In the genomic region with DNA sequence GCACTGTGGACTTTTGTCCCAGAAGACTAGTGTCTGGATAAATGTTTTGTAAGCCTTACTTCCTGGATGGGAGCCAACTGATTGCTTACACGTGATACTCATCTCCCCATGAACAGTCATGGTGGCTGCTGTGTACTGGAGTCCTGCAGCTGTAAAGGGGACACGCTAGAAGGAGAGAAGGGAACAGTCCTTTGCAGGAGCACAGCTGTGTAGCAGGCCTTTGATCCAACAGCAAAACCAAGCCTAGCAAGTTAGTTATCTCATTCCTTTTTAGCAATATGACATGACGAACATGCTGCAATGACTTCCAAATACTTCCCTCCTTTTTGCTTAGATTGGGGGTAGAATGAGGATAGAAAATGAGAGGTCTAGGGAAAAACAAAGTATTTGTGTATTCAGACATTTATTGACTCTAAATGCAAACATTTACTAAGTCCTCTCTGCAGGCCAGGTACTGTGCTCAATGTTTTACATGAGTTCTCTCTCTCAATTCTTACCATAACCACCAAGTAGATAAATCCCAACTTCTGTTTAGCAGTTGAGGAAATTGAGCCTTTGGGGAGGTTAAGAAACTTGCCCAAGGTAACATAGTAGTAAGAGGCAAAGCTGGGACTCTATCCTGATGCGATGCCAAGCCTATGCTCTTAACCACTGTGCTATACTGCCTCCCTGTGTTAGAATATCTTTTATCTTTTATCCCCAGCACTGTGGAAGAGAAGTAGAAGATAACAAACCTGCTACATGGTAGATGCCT, we compare ENCODE assay signal across 9 cellular contexts. TPM values are rescaled to one million over a fixed set of nuclear protein-coding genes. Genes with fewer than 3 reads are reported as not detected.
DNase-seq lines count a peak whose midpoint lies in the region; ATAC-seq and TF ChIP-seq lines count a peak whose summit lies in the region.
"Had no signal": no experiment of that assay in that cellular context is flagged by ENCODE, and none has a peak within 500 bp of the region (broad histone marks: within the 10 kb centered on the region; RNA-seq: fewer than 3 reads in every experiment).

No MANE protein-coding gene starts in this region.

- no peaks in the 10 kb centered on the region for H3K36me3 ChIP-seq in neural progenitor cell

- no peaks in the 10 kb centered on the region for H3K79me2 ChIP-seq in neural progenitor cell (ENCODE audit: low read depth)

- TF ChIP-seq CTCF in neural progenitor cell (IDR thresholded peaks at IDR 0.05), result peak; percentile 35

- H4K20me1 ChIP-seq in neural progenitor cell (ENCODE audit: low read depth), result no peaks in the 10 kb centered on the region

- no peaks in the 10 kb centered on the region for H3K27me3 Mint-ChIP-seq in neural progenitor cell (ENCODE audit: insufficient read depth, low read depth)
- H3K27me3 Mint-ChIP-seq: CD4-positive, CD25-positive, alpha-beta regulatory T cell had no signal

- H3F3A ChIP-seq in neural progenitor cell (ENCODE audit: low read depth), result no peaks in the 10 kb centered on the region

- H3K9me3 ChIP-seq in neural progenitor cell (ENCODE audit: low read depth), result no peaks in the 10 kb centered on the region

- peaks cover 11% of the 10 kb centered on the region for H3K4me1 Mint-ChIP-seq in neural progenitor cell

- DNase-seq in NCI-H1694 treated with DMSO at 0.1 percent for 48 hours (lab: John Stamatoyannopoulos, UW) (peak; percentile 30), NCI-H1694 (lab: John Stamatoyannopoulos, UW) (no peak), RPMI7951 (ENCODE audit: low read depth) (peak; percentile 76), neural progenitor cell (ENCODE audit: low spot score) (peak; percentile 27), KG1 (lab: John Stamatoyannopoulos, UW) (no peak)
- DNase-seq in Jurkat, Clone E6-1 (ENCODE audit: low read depth, low spot score), result peak; percentile 60

- no peaks in the 10 kb centered on the region for H3K9me3 Mint-ChIP-seq in neural progenitor cell

- no peak overlapping the region for H3K27ac Mint-ChIP-seq in neural progenitor cell

- no peak overlapping the region for H3K27ac ChIP-seq in neural progenitor cell

- H3K9ac ChIP-seq in neural progenitor cell, result no peak overlapping the region

- H3K4me3 ChIP-seq in Jurkat, Clone E6-1 (ENCODE audit: low read length), result no peak overlapping the region
- H3K4me3 ChIP-seq in neural progenitor cell, result no peak overlapping the region

- no peak overlapping the region for H3K4me3 Mint-ChIP-seq in neural progenitor cell
- H3K4me3 Mint-ChIP-seq: CD4-positive, CD25-positive, alpha-beta regulatory T cell had no signal

- H3K36me3 Mint-ChIP-seq in neural progenitor cell, result no peaks in the 10 kb centered on the region
- H3K36me3 Mint-ChIP-seq: CD4-positive, CD25-positive, alpha-beta regulatory T cell had no signal

- no peaks in the 10 kb centered on the region for H3K27me3 ChIP-seq in neural progenitor cell

- no peak overlapping the region for H3K4me2 ChIP-seq in neural progenitor cell

- no peaks in the 10 kb centered on the region for H3K4me1 ChIP-seq in neural progenitor cell

- ATAC-seq in esophagus mucosa, result peak; percentile 92
- ATAC-seq in HG02623 (IDR thresholded peaks at IDR 0.05; ENCODE audit: unreplicated experiment), result no peak

- H2AFZ ChIP-seq in neural progenitor cell (replicated peaks), result peak overlapping the region; percentile 59

RNA-seq across cellular contexts. Expression of gene CD28, which starts 55.4 kb away (rescaled TPM):
- polyA plus RNA-seq in Jurkat, Clone E6-1 (2012; ENCODE audit: insufficient read depth, insufficient read length), result 6.0 TPM
- not detected in 2 replicates for total RNA-seq in RPMI7951 (2014; rRNA removed; shearing (Covaris generic))
- 0.28 TPM for total RNA-seq in esophagus mucosa
- not detected in 2 replicates for total RNA-seq in neural progenitor cell (ENCODE audit: low replicate concordance)

Comparison
In these comparisons a context has a peak if more than half of its experiments do, and no peak if none do; other contexts are left out.
1. DNase-seq: peak in NCI-H1694 treated with DMSO at 0.1 percent for 48 hours (single experiment), Jurkat, Clone E6-1 (single experiment), RPMI7951 (single experiment) and neural progenitor cell (single experiment); none in NCI-H1694 (single experiment) and KG1 (single experiment).